17 cellular contexts compared by ENCODE assay signal in the genomic region with DNA sequence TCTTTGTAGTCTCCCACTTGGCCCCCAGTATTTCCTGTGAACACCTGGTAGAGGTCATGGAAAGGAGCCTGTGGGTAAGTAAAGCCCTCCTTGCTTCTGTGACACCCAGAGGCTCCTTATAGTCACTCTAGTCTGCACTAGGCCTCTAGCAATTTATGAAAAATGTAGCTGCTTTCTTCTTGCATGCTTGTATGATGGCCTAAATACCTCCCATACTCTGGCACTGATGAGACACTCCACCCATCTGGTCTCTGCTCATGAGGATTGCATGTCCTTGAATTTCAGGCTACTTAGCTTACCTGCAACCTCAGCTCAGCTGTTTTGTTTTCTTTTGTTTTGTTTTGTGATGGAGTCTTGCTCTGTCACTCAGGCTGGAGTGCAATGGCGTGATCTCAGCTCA. TPM values are rescaled to one million over a fixed set of nuclear protein-coding genes. Genes with fewer than 3 reads are reported as not detected.
DNase-seq lines count a peak whose midpoint lies in the region; ATAC-seq, FAIRE-seq and TF ChIP-seq lines count a peak whose summit lies in the region.
"Had no signal": no experiment of that assay in that cellular context is flagged by ENCODE, and none has a peak within 500 bp of the region (broad histone marks: within the 10 kb centered on the region; RNA-seq: fewer than 3 reads in every experiment).

No MANE protein-coding gene starts in this region.

- 67 to 90% methylated on average over 1 of the region's 1 CpG for WGBS in GM23248 (ENCODE audit: low coverage in 1 of 2, low lambda C conversion rate in 2 of 2, missing lambda C conversion rate in 2 of 2), 2 experiments
- 80% methylated on average over 1 of the region's 1 CpG; no CpG with 5 or more reads in 1 of the 2 experiments for WGBS in H1 (ENCODE audit: extremely low coverage in 1 of 2, insufficient coverage in 1 of 2, insufficient read length in 1 of 2, insufficient replicate concordance in 2 of 2, low coverage in 1 of 2, low lambda C conversion rate in 2 of 2, missing lambda C conversion rate in 1 of 2), 2 experiments
- WGBS in gastroesophageal sphincter (ENCODE audit: low coverage in 1 of 2), 2 donors: 100% methylated on average over 1 of the region's 1 CpG; no CpG with 5 or more reads in 1 of the 2 donors

- H3K27ac ChIP-seq in GM23248 (no peak overlapping the region), H1 (ENCODE audit: low read depth, low read length) (no peak overlapping the region), gastroesophageal sphincter (peak overlapping the region in 1 of 4 donors; percentile 13), upper lobe of right lung (no peak overlapping the region)
- no peak overlapping the region for H3K27ac ChIP-seq in effector memory CD4-positive, alpha-beta T cell (ENCODE audit: insufficient read depth, low read length, poor library complexity, severe bottlenecking)
- H3K27ac ChIP-seq: BLaER1, PC-9 had no signal

- POLR2A ChIA-PET in H1 (lab: Charles Lee; ENCODE audit: partially characterized antibody): interaction anchor here (3.5 to 10.4 kb wide), 3 partner anchors 8 to 95 kb away, joined by 26 to 211 read pairs (median 30); a partner anchor contains a TSS

- H3F3A ChIP-seq in GM23248 (ENCODE audit: insufficient read depth): no peaks in the 10 kb centered on the region

- H3K9me3 ChIP-seq in GM23248 (ENCODE audit: low read depth): no peaks in the 10 kb centered on the region
- no peaks in the 10 kb centered on the region for H3K9me3 ChIP-seq in H1 (ENCODE audit: insufficient read depth in 2 of 2, low read depth in 1 of 2, low read length in 1 of 2)
- H3K9me3 ChIP-seq in gastroesophageal sphincter: no peaks in the 10 kb centered on the region
- no peaks in the 10 kb centered on the region for H3K9me3 ChIP-seq in upper lobe of right lung
- H3K9me3 ChIP-seq in effector memory CD4-positive, alpha-beta T cell (ENCODE audit: control insufficient read depth, low read length): no peaks in the 10 kb centered on the region
- H3K9me3 ChIP-seq: BLaER1 had no signal

- TF ChIP-seq EP300 in H1 (IDR thresholded peaks at IDR 0.05; ENCODE audit: borderline replicate concordance in 1 of 2, low read depth in 2 of 2, low read length in 2 of 2) (no peak), gastroesophageal sphincter (IDR thresholded peaks at IDR 0.05) (no peak)

- H3K56ac ChIP-seq in H1 (replicated peaks; ENCODE audit: insufficient read length, low read depth, low read length): no peak overlapping the region

- H3K9me2 ChIP-seq in GM23248 (ENCODE audit: insufficient read depth): no peaks in the 10 kb centered on the region

- H2BK15ac ChIP-seq in H1 (ENCODE audit: low read length): no peak overlapping the region

- H3K23ac ChIP-seq in H1 (ENCODE audit: insufficient read length): no peak overlapping the region

- H4K5ac ChIP-seq in H1 (ENCODE audit: insufficient read length, low read depth, low read length): no peak overlapping the region

- peak overlapping the region; percentile 90 for H4K91ac ChIP-seq in H1 (replicated peaks; ENCODE audit: insufficient read length, low read length)

- H2AK5ac ChIP-seq in H1 (ENCODE audit: low read depth, low read length): peak overlapping the region; percentile 32; the same call in 1 of the 2 replicates

- H3K9ac ChIP-seq in GM23248: no peak overlapping the region
- H3K9ac ChIP-seq in H1 (replicated peaks in 1 of 4; ENCODE audit: extremely low read depth in 1 of 4, low read depth in 3 of 4, low read length in 3 of 4): no peak overlapping the region
- H3K9ac ChIP-seq: BLaER1 had no signal

- H3K27me3 ChIP-seq in GM23248 (replicated peaks; ENCODE audit: insufficient read depth): no peaks in the 10 kb centered on the region
- no peaks in the 10 kb centered on the region for H3K27me3 ChIP-seq in H1 (replicated peaks in 1 of 4; ENCODE audit: control insufficient read depth in 3 of 4, extremely low read depth in 1 of 4, insufficient read depth in 3 of 4, low read length in 3 of 4)
- no peaks in the 10 kb centered on the region for H3K27me3 ChIP-seq in gastroesophageal sphincter
- no peaks in the 10 kb centered on the region for H3K27me3 ChIP-seq in upper lobe of right lung
- no peaks in the 10 kb centered on the region for H3K27me3 ChIP-seq in effector memory CD4-positive, alpha-beta T cell (replicated peaks; ENCODE audit: control insufficient read depth, insufficient read depth, low read length, poor library complexity, severe bottlenecking)
- H3K27me3 ChIP-seq: BLaER1 had no signal

- H2AFZ ChIP-seq in GM23248 (no peak overlapping the region), H1 (ENCODE audit: low read length) (no peak overlapping the region)
- H2AFZ ChIP-seq: PC-9 had no signal

- no peaks in the 10 kb centered on the region for H3K79me1 ChIP-seq in H1 (ENCODE audit: low read depth, low read length)

- peak overlapping the region; percentile 98 for H2BK20ac ChIP-seq in H1 (ENCODE audit: low read length)

- H3K4me2 ChIP-seq in GM23248 (ENCODE audit: unreplicated experiment) (no peak overlapping the region), H1 (ENCODE audit: insufficient read depth in 1 of 2, low read depth in 2 of 2, low read length in 2 of 2) (no peak overlapping the region; a peak in 1 of 4 replicates)
- H3K4me2 ChIP-seq: BLaER1, PC-9 had no signal

- H3K36me3 ChIP-seq in GM23248 (ENCODE audit: low read depth) (no peaks in the 10 kb centered on the region), H1 (ENCODE audit: control insufficient read depth in 2 of 4, insufficient read depth in 4 of 4, low read length in 3 of 4) (no peaks in the 10 kb centered on the region), gastroesophageal sphincter (no peaks in the 10 kb centered on the region), upper lobe of right lung (no peaks in the 10 kb centered on the region)
- no peaks in the 10 kb centered on the region for H3K36me3 ChIP-seq in effector memory CD4-positive, alpha-beta T cell (ENCODE audit: control insufficient read depth, insufficient read depth, low read length)
- H3K36me3 ChIP-seq: BLaER1 had no signal

- peak overlapping the region; percentile 82; the same call in 1 of the 2 replicates for H2BK5ac ChIP-seq in H1 (ENCODE audit: low read depth, low read length)

- no peak for FAIRE-seq in H1 (lab: Jason Lieb, UNC)

- CTCF ChIA-PET in H1 (lab: Charles Lee; ENCODE audit: partially characterized antibody): interaction anchor here (1.2 to 3.7 kb wide), 6 partner anchors 18 to 161 kb away, joined by 4 to 25 read pairs (median 6); no protein-coding TSS in a partner anchor

- H2BK120ac ChIP-seq in H1 (replicated peaks; ENCODE audit: low read depth, low read length): peak overlapping the region; percentile 93

- in situ Hi-C loops in GM23248 (cut with MboI): no loop called here

- H3K79me2 ChIP-seq in GM23248 (ENCODE audit: insufficient read depth): no peaks in the 10 kb centered on the region
- no peaks in the 10 kb centered on the region for H3K79me2 ChIP-seq in H1 (ENCODE audit: control insufficient read depth in 1 of 2, insufficient read depth in 2 of 2, low read length in 2 of 2)

- H3K18ac ChIP-seq in H1 (ENCODE audit: extremely low read depth, low read length): peak overlapping the region; percentile 52; the same call in 1 of the 2 replicates

- peak; percentile 34 for ATAC-seq in gastroesophageal sphincter
- peak; percentile 47 for ATAC-seq in upper lobe of right lung

- no peaks in the 10 kb centered on the region; the same call in 1 of the 2 replicates for H3K23me2 ChIP-seq in H1 (ENCODE audit: low read depth, low read length)

- H3K4me3 ChIP-seq in GM23248 (no peak overlapping the region), H1 (ENCODE audit: extremely low read depth in 1 of 4, insufficient read depth in 2 of 4, low read depth in 3 of 4, low read length in 4 of 4) (no peak overlapping the region), gastroesophageal sphincter (no peak overlapping the region), upper lobe of right lung (no peak overlapping the region)
- no peak overlapping the region for H3K4me3 ChIP-seq in effector memory CD4-positive, alpha-beta T cell (ENCODE audit: insufficient read depth, low read depth, low read length, poor library complexity, severe bottlenecking)
- H3K4me3 ChIP-seq: BLaER1, PC-9 had no signal

- DNase-seq in GM23248 (peak; percentile 40), H1 (ENCODE audit: low read depth in 1 of 2, low spot score in 2 of 2) (no peak), upper lobe of right lung (no peak), T-helper 2 cell (no peak)
- DNase-seq in effector memory CD4-positive, alpha-beta T cell: no peak
- DNase-seq in central memory CD4-positive, alpha-beta T cell: no peak
- DNase-seq: ACHN; CD8-positive, alpha-beta memory T cell; DND-41; Karpas-422; NCI-H1105 treated with DMSO at 0.1 percent for 48 hours; NCI-H187; NCI-H446; NCI-H774; PC-9 had no signal

- H3K14ac ChIP-seq in H1 (ENCODE audit: insufficient read length): no peak overlapping the region

- no peak for TF ChIP-seq POLR2A in H1 (IDR thresholded peaks at IDR 0.05; ENCODE audit: control extremely low read depth in 1 of 2, low read depth in 2 of 2, low read length in 2 of 2)
- no peak for TF ChIP-seq POLR2A in gastroesophageal sphincter (IDR thresholded peaks at IDR 0.05)

- H2BK12ac ChIP-seq in H1 (ENCODE audit: low read depth, low read length): peak overlapping the region; percentile 91

- intact Hi-C loops in upper lobe of right lung (cut with DNase I): no loop called here

- no peak for TF ChIP-seq RAD21 in H1 (IDR thresholded peaks at IDR 0.05 in 1 of 2, conservative IDR thresholded peaks at IDR 0.05 in 1 of 2; ENCODE audit: low read depth in 2 of 2, low read length in 2 of 2)

- H4K20me1 ChIP-seq in GM23248 (ENCODE audit: insufficient read depth): no peaks in the 10 kb centered on the region
- no peaks in the 10 kb centered on the region for H4K20me1 ChIP-seq in H1 (replicated peaks in 1 of 2; ENCODE audit: control insufficient read depth in 1 of 2, insufficient read depth in 2 of 2, low read length in 2 of 2)
- H4K20me1 ChIP-seq: BLaER1 had no signal

- H3K4ac ChIP-seq in H1 (replicated peaks; ENCODE audit: insufficient read length, low read depth, low read length): peak overlapping the region; percentile 70

- TF ChIP-seq CTCF in H1 (IDR thresholded peaks at IDR 0.05; ENCODE audit: control extremely low read depth in 1 of 3, insufficient read depth in 1 of 3, low read depth in 1 of 3, low read length in 3 of 3) (no peak), gastroesophageal sphincter (IDR thresholded peaks at IDR 0.05) (no peak), upper lobe of right lung (IDR thresholded peaks at IDR 0.05) (no peak)

- H3K4me1 ChIP-seq in GM23248 (ENCODE audit: insufficient read depth) (no peaks in the 10 kb centered on the region), H1 (replicated peaks in 1 of 4; ENCODE audit: control insufficient read depth in 3 of 4, insufficient read depth in 4 of 4, low read length in 3 of 4) (peaks cover 3 to 21% (median 19%) of the 10 kb centered on the region in 4 experiments), gastroesophageal sphincter (no peaks in the 10 kb centered on the region), upper lobe of right lung (no peaks in the 10 kb centered on the region)
- H3K4me1 ChIP-seq in effector memory CD4-positive, alpha-beta T cell (ENCODE audit: control insufficient read depth, insufficient read depth, low read length, poor library complexity, severe bottlenecking): no peaks in the 10 kb centered on the region
- H3K4me1 ChIP-seq: BLaER1 had no signal

- no peak overlapping the region for H4K8ac ChIP-seq in H1 (ENCODE audit: extremely low read depth, insufficient read depth, low read length)

RNA-seq across cellular contexts. Expression of a gene that starts 4.6 kb away (rescaled TPM):
- total RNA-seq in GM23248 (2014; rRNA removed; shearing (Covaris generic)): not detected in 2 replicates
- polyA plus RNA-seq in GM23248 (2016; fragmentation: Nextera tagmentation; extraction: Ambion mirVana) (not detected in 2 replicates), H1 (2011; rRNA removed) (8.3 and 10.2 TPM in 2 replicates)
- 9.0 and 10.3 TPM in 2 replicates for total RNA-seq in H1 (2021; fragmentation: NEBNext Ultra II Directional; extraction: Animal tissue kit (Norgen Biotek cat#: 25700))
- polyA plus RNA-seq in H1 (2011; cell fraction: cytosol; rRNA removed): 9.3 TPM
- 23.3 TPM for polyA plus RNA-seq in H1 (2011; cell fraction: nucleus; rRNA removed)
- 6.0 to 8.7 TPM (median 7.8 TPM) in 4 replicates for polyA plus RNA-seq in H1 (2012, experiment 1 of 2)
- polyA plus RNA-seq in H1 (2012, experiment 2 of 2): 0.98 TPM
- 6.7 TPM for polyA plus RNA-seq in H1 (2013, experiment 1 of 2)
- 6.1 TPM for polyA plus RNA-seq in H1 (2013, experiment 2 of 2)
- 15.2 and 23.2 TPM in 2 replicates for polyA minus RNA-seq in H1 (2011; rRNA and poly(A)+ RNA removed)
- polyA minus RNA-seq in H1 (2011; cell fraction: cytosol; rRNA and poly(A)+ RNA removed): 7.2 TPM
- 21.4 TPM for polyA minus RNA-seq in H1 (2011; cell fraction: nucleus; rRNA and poly(A)+ RNA removed)
- total RNA-seq in gastroesophageal sphincter (10 to 100 TPM in 1 of 4 donors, 1 to 10 TPM in 2, under 1 TPM in 1; 0.40 to 17.1 (median 2.4) TPM), upper lobe of right lung (not detected)
- total RNA-seq: CD8-positive, alpha-beta memory T cell had no signal
- polyA plus RNA-seq: CD8-positive, alpha-beta memory T cell had no signal
